ENCODE assay signal across 1 cellular context in genomic region chr1:26290416-26291261, GRCh38.
TF ChIP-seq lines count a peak whose summit lies in the region.

No MANE protein-coding gene starts in this region.

TF ChIP-seq in GM12878, 131 proteins besides CTCF, POLR2A, EP300 and RAD21:
- TF ChIP-seq ZNF384 (IDR thresholded peaks at IDR 0.05; ENCODE audit: borderline replicate concordance, low read depth, low read length) (no peak), ZBTB4 (CRISPR knock-in tag; IDR thresholded peaks at IDR 0.05) (no peak), TCF3 (IDR thresholded peaks at IDR 0.05; ENCODE audit: borderline replicate concordance, insufficient read depth, low read depth, low read length) (0 out of 2 replicates have a peak, but pooled peaks have one; percentile 35), TCF12 (IDR thresholded peaks at IDR 0.05; ENCODE audit: low read depth, low read length) (peak; percentile 34; the same call in 1 of the 2 replicates), RFX5 (IDR thresholded peaks at IDR 0.05; ENCODE audit: low read depth, low read length) (no peak), NR2C1 (IDR thresholded peaks at IDR 0.05) (no peak), LARP7 (IDR thresholded peaks at IDR 0.05) (no peak), MAX (IDR thresholded peaks at IDR 0.05; ENCODE audit: low read depth, low read length) (no peak), HCFC1 (IDR thresholded peaks at IDR 0.05; ENCODE audit: low read length) (no peak), KAT2A (conservative IDR thresholded peaks at IDR 0.05; ENCODE audit: control insufficient read depth, low read depth, low read length) (no peak), HDAC6 (IDR thresholded peaks at IDR 0.05; ENCODE audit: unreplicated experiment) (no peak), POLR2AphosphoS5 (IDR thresholded peaks at IDR 0.05; ENCODE audit: low read length) (no peak), CBX3 (IDR thresholded peaks at IDR 0.05; ENCODE audit: borderline replicate concordance, low read depth) (no peak), MLLT1 (IDR thresholded peaks at IDR 0.05) (no peak), ZBTB33 (IDR thresholded peaks at IDR 0.05) (peak; percentile 43; the same call in 1 of the 2 replicates), RBBP5 (conservative IDR thresholded peaks at IDR 0.05) (no peak)
